ENCODE assay signal across 2 cellular contexts in the genomic region with DNA sequence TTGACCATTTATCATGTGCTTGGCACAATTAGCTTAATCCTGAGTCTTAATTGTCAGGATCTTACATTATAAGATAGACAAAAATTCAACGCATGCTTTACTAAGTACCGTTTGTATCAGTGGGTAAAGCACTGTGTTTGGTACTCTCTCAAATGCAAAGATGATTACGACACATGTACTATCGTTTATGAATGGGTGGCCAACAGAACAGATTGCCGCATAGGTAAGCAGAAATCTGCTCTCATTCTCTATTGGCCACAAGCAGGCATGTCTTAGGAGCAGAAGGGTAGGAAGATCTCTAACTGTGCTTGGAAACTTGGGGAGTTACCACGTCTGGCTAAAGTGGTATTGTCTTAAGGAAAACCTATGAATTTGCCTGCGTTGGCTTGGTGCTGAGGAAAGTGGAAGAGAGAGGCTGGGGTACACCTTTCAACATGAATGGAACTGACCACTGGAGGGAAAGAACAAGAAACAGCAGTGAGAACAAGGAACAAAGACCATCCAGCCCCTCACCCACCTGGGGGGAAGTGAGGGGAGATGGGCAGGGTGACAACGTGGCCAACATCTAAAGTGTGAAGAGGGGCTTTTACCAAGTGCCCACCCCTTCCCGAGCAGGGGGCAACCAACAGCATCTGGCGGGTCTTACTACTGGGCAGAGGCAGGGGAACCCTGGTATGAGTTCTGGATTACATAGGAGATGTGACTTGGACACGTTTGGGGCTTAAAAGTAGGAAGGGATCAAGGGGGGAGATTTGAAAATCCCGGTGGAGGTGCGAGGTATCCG.
TF ChIP-seq lines count a peak whose summit lies in the region.

No MANE protein-coding gene starts in this region.

TF ChIP-seq in SK-N-SH, 30 proteins besides CTCF, POLR2A, EP300 and RAD21:
- no peak for TF ChIP-seq PBX3 (IDR thresholded peaks at IDR 0.05)
- TF ChIP-seq RFX5 (IDR thresholded peaks at IDR 0.05; ENCODE audit: low read length): no peak
- TF ChIP-seq ELF1 (IDR thresholded peaks at IDR 0.05): no peak
- no peak for TF ChIP-seq NRF1 (IDR thresholded peaks at IDR 0.05; ENCODE audit: low read depth, low read length)
- TF ChIP-seq SMC3 (IDR thresholded peaks at IDR 0.05; ENCODE audit: low read depth, low read length): no peak
- no peak for TF ChIP-seq FOXJ3 (CRISPR knock-in tag; IDR thresholded peaks at IDR 0.05)
- TF ChIP-seq SIN3A (IDR thresholded peaks at IDR 0.05; ENCODE audit: borderline replicate concordance, low read depth, low read length): no peak
- no peak for TF ChIP-seq RXRA (IDR thresholded peaks at IDR 0.05; ENCODE audit: borderline replicate concordance, low read depth)
- no peak for TF ChIP-seq TEAD4 (IDR thresholded peaks at IDR 0.05; ENCODE audit: borderline replicate concordance, insufficient read depth)
- no peak for TF ChIP-seq TCF12 (IDR thresholded peaks at IDR 0.05)
- no peak for TF ChIP-seq MXI1 (IDR thresholded peaks at IDR 0.05; ENCODE audit: low read depth, low read length)
- TF ChIP-seq TAF1 (IDR thresholded peaks at IDR 0.05; ENCODE audit: borderline replicate concordance, low read depth, low read length): no peak
- TF ChIP-seq, protein P1, sequence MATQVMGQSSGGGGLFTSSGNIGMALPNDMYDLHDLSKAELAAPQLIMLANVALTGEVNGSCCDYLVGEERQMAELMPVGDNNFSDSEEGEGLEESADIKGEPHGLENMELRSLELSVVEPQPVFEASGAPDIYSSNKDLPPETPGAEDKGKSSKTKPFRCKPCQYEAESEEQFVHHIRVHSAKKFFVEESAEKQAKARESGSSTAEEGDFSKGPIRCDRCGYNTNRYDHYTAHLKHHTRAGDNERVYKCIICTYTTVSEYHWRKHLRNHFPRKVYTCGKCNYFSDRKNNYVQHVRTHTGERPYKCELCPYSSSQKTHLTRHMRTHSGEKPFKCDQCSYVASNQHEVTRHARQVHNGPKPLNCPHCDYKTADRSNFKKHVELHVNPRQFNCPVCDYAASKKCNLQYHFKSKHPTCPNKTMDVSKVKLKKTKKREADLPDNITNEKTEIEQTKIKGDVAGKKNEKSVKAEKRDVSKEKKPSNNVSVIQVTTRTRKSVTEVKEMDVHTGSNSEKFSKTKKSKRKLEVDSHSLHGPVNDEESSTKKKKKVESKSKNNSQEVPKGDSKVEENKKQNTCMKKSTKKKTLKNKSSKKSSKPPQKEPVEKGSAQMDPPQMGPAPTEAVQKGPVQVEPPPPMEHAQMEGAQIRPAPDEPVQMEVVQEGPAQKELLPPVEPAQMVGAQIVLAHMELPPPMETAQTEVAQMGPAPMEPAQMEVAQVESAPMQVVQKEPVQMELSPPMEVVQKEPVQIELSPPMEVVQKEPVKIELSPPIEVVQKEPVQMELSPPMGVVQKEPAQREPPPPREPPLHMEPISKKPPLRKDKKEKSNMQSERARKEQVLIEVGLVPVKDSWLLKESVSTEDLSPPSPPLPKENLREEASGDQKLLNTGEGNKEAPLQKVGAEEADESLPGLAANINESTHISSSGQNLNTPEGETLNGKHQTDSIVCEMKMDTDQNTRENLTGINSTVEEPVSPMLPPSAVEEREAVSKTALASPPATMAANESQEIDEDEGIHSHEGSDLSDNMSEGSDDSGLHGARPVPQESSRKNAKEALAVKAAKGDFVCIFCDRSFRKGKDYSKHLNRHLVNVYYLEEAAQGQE (IDR thresholded peaks at IDR 0.05; ENCODE audit: low read depth, low read length): no peak
- no peak for TF ChIP-seq RCOR1 (IDR thresholded peaks at IDR 0.05; ENCODE audit: low read length)
- no peak for TF ChIP-seq CHD2 (IDR thresholded peaks at IDR 0.05; ENCODE audit: low read length, partially characterized antibody)
- TF ChIP-seq USF1 (IDR thresholded peaks at IDR 0.05; ENCODE audit: borderline replicate concordance, low read depth): no peak
- no peak for TF ChIP-seq EZH2phosphoT487 (IDR thresholded peaks at IDR 0.05; ENCODE audit: borderline replicate concordance, low read depth)
- TF ChIP-seq GABPA (IDR thresholded peaks at IDR 0.05; ENCODE audit: low read depth): no peak

TF ChIP-seq in endothelial cell of umbilical vein, 7 proteins besides CTCF, POLR2A, EP300 and RAD21:
- no peak for TF ChIP-seq MYC (IDR thresholded peaks at IDR 0.05; ENCODE audit: low read depth, low read length)
- no peak for TF ChIP-seq FOS (IDR thresholded peaks at IDR 0.05; ENCODE audit: borderline replicate concordance, insufficient read depth, low read length)
- no peak for TF ChIP-seq EZH2 (IDR thresholded peaks at IDR 0.05; ENCODE audit: borderline replicate concordance, low read depth, low read length, severe bottlenecking)
